Comparison of ENCODE assay signal across 15 cellular contexts in the genomic region with DNA sequence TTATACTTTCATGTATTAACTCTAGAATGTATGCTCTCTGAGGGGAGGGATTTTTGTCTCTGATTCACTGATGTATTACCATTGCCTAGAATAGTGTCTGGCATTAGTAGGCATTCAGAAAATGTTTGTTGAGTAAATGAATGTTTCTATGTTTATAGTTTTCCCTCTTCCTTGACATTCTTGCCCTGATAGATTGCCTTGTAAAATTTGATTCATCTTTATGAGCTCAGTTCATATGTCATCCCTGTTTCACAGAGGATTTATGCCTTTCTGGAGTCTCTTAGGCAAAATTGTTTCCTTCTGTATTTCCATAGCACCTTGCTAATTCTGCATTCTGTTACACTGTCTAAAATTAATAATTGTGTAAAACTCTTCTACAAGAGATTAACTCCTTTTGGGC.
DNase-seq lines count a peak whose midpoint lies in the region; ATAC-seq and TF ChIP-seq lines count a peak whose summit lies in the region.
"Had no signal": no experiment of that assay in that cellular context is flagged by ENCODE, and none has a peak within 500 bp of the region (broad histone marks: within the 10 kb centered on the region; RNA-seq: fewer than 3 reads in every experiment).

No MANE protein-coding gene starts in this region.

- TF ChIP-seq CTCF in AG09309 (IDR thresholded peaks at IDR 0.05; ENCODE audit: control insufficient read depth, insufficient read depth, low read depth, low read length, missing control alignments) (no peak), lower lobe of right lung (IDR thresholded peaks at IDR 0.05) (no peak)

- intact Hi-C loops in lower lobe of right lung (cut with DNase I): no loop called here

- H3K9me3 ChIP-seq in T-helper 17 cell (ENCODE audit: control insufficient read depth, low read length, poor library complexity, severe bottlenecking) (no peaks in the 10 kb centered on the region), lower lobe of right lung (no peaks in the 10 kb centered on the region)
- H3K9me3 ChIP-seq: testis had no signal

- H3K27ac ChIP-seq in lower lobe of right lung (peak overlapping the region; percentile 16), substantia nigra (ENCODE audit: low read depth, low read length, poor library complexity, severe bottlenecking) (no peak overlapping the region)
- H3K27ac ChIP-seq: foreskin keratinocyte had no signal

- no peak for TF ChIP-seq POLR2A in GM18505 (IDR thresholded peaks at IDR 0.05; ENCODE audit: borderline replicate concordance, extremely low read depth, insufficient read depth, insufficient read length)

- no peaks in the 10 kb centered on the region for H3K27me3 ChIP-seq in lower lobe of right lung (ENCODE audit: low read depth)
- H3K27me3 ChIP-seq: foreskin keratinocyte, testis had no signal

- H3K36me3 Mint-ChIP-seq in T-helper 17 cell (ENCODE audit: low read depth): peaks cover 9% of the 10 kb centered on the region

- no peak for ATAC-seq in T-helper 17 cell
- no peak for ATAC-seq in lower lobe of right lung
- ATAC-seq in HG02884 (IDR thresholded peaks at IDR 0.05; ENCODE audit: unreplicated experiment): no peak
- ATAC-seq in GM18505 (IDR thresholded peaks at IDR 0.05; ENCODE audit: unreplicated experiment): no peak
- ATAC-seq: foreskin keratinocyte had no signal

- H3K27me3 Mint-ChIP-seq in T-helper 17 cell: no peaks in the 10 kb centered on the region

- peak overlapping the region; percentile 85 for H3K4me3 Mint-ChIP-seq in T-helper 17 cell
- H3K4me3 Mint-ChIP-seq: endodermal cell, nephron progenitor cell had no signal

- peaks cover 22% of the 10 kb centered on the region for H3K4me1 Mint-ChIP-seq in T-helper 17 cell
- H3K4me1 Mint-ChIP-seq: endodermal cell, nephron progenitor cell had no signal

- DNase-seq in AG09309 (ENCODE audit: low read depth) (peak; percentile 18), EL (peak; percentile 21), T-helper 17 cell (no peak), lower lobe of right lung (no peak), substantia nigra (lab: John Stamatoyannopoulos, UW) (no peak), NCI-H446 treated with DMSO at 0.1 percent for 48 hours (lab: John Stamatoyannopoulos, UW) (no peak)
- DNase-seq: endodermal cell, foreskin keratinocyte, GOT3, NCI-H1105, nephron progenitor cell, testis had no signal

- H3K4me3 ChIP-seq in AG09309 (ENCODE audit: control insufficient read depth, low read depth, low read length): no peak overlapping the region
- H3K4me3 ChIP-seq in lower lobe of right lung: no peak overlapping the region
- H3K4me3 ChIP-seq: lung, testis had no signal

- H3K4me1 ChIP-seq in lower lobe of right lung: no peaks in the 10 kb centered on the region
- H3K4me1 ChIP-seq: foreskin keratinocyte, testis had no signal

- H3K36me3 ChIP-seq in lower lobe of right lung: peaks cover 33% of the 10 kb centered on the region

- peak overlapping the region; percentile 99 for H3K27ac Mint-ChIP-seq in T-helper 17 cell
- H3K27ac Mint-ChIP-seq: nephron progenitor cell had no signal

Comparison
In these comparisons a context has a peak if more than half of its experiments do, and no peak if none do; other contexts are left out.
1. DNase-seq: peak in AG09309 (single experiment) and EL (single experiment); none in T-helper 17 cell (0 of 3), lower lobe of right lung (single experiment), substantia nigra (0 of 49) and NCI-H446 treated with DMSO at 0.1 percent for 48 hours (single experiment).